Comparison of ENCODE assay signal across 1 cellular context in genomic region chr1:223001653-223002634, GRCh38.
TF ChIP-seq lines count a peak whose summit lies in the region.

No MANE protein-coding gene starts in this region.

TF ChIP-seq in GM23338, 12 proteins besides CTCF, POLR2A, EP300 and RAD21 (continued from another document):
- TF ChIP-seq, protein P1, sequence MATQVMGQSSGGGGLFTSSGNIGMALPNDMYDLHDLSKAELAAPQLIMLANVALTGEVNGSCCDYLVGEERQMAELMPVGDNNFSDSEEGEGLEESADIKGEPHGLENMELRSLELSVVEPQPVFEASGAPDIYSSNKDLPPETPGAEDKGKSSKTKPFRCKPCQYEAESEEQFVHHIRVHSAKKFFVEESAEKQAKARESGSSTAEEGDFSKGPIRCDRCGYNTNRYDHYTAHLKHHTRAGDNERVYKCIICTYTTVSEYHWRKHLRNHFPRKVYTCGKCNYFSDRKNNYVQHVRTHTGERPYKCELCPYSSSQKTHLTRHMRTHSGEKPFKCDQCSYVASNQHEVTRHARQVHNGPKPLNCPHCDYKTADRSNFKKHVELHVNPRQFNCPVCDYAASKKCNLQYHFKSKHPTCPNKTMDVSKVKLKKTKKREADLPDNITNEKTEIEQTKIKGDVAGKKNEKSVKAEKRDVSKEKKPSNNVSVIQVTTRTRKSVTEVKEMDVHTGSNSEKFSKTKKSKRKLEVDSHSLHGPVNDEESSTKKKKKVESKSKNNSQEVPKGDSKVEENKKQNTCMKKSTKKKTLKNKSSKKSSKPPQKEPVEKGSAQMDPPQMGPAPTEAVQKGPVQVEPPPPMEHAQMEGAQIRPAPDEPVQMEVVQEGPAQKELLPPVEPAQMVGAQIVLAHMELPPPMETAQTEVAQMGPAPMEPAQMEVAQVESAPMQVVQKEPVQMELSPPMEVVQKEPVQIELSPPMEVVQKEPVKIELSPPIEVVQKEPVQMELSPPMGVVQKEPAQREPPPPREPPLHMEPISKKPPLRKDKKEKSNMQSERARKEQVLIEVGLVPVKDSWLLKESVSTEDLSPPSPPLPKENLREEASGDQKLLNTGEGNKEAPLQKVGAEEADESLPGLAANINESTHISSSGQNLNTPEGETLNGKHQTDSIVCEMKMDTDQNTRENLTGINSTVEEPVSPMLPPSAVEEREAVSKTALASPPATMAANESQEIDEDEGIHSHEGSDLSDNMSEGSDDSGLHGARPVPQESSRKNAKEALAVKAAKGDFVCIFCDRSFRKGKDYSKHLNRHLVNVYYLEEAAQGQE (IDR thresholded peaks at IDR 0.05; ENCODE audit: unreplicated experiment), result no peak
